ENCODE assay signal across 8 cellular contexts in the genomic region with DNA sequence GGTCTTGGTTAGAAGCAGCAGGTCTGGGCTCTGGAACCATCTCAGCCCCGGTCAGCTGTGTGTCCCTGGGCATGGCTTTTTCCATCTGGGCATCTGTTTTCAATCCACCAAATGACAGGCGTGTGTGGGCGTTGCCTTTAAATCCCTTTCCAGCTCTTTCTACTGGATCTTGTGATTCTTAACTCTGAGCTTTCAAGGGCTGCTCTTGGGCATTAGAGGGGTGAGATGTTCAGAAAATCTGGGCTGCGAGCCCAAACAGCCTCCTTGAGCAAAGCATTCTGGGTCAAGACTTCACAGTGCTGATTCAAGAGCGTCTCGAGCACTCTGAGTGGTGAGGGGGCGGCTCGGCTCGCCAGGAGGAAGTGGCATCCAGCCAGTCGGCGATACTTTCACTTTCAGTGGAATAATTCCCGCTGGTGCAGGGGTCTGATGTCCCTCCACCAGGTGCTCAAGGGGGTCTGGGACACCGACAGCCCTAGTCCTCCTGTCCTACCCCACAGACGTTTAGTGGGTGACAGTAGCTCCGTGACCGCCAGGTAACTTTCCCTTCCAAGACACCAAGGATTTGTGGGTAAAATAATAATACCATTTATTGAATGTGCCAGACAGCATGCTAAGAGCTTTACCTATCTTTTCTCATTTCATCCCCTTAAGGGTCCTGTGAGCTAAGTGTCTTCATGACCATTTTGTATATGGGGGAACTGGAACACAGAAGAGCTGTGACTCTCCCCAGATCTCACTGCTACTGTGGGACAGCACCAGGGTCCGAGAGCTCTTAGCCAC.
DNase-seq lines count a peak whose midpoint lies in the region; ATAC-seq and TF ChIP-seq lines count a peak whose summit lies in the region.

No MANE protein-coding gene starts in this region.

- intact Hi-C loops in mammary epithelial cell (cut with micrococcal nuclease) = no loop called here
- intact Hi-C loops in left lung (cut with DNase I) = no loop called here

- H3K27ac ChIP-seq in mammary epithelial cell (ENCODE audit: insufficient read depth, low read depth, low read length) (no peak overlapping the region), left lung (peak overlapping the region; percentile 85 to 94)

- H3K27me3 ChIP-seq in mammary epithelial cell (ENCODE audit: insufficient read depth, low read length) (no peaks in the 10 kb centered on the region), left lung (no peaks in the 10 kb centered on the region)

- peak; percentile 82 for ATAC-seq in left lung

- H3K9ac ChIP-seq in mammary epithelial cell (ENCODE audit: insufficient read depth, low read length) = peak overlapping the region; percentile 38

- H4K20me1 ChIP-seq in mammary epithelial cell (ENCODE audit: insufficient read depth, low read length) = no peaks in the 10 kb centered on the region

- H3K36me3 ChIP-seq in mammary epithelial cell (ENCODE audit: insufficient read depth, low read length) = no peaks in the 10 kb centered on the region
- peaks cover 0 to 30% of the 10 kb centered on the region in 2 donors for H3K36me3 ChIP-seq in left lung

- DNase-seq in EL = peak; percentile 93
- DNase-seq in H4 (ENCODE audit: low spot score) = peak; percentile 94
- peak; percentile 74 for DNase-seq in NAMALWA (ENCODE audit: low spot score)
- peak; percentile 63 for DNase-seq in mammary epithelial cell
- DNase-seq in left lung = peak; percentile 90 to 94
- DNase-seq in stimulated activated CD4-positive, alpha-beta T cell treated with anti-CD3 and anti-CD28 coated beads, Interleukin-2, amount 100 ng/mL, for 48 hours = peak; percentile 60 to 64
- no peak for DNase-seq in NCI-H146 treated with DMSO at 0.1 percent for 48 hours (lab: John Stamatoyannopoulos, UW; ENCODE audit: unreplicated experiment)

- H3K4me3 ChIP-seq in WI38 (ENCODE audit: low read depth, low read length) (peak overlapping the region; percentile 59), mammary epithelial cell (replicated peaks in 1 of 3; ENCODE audit: insufficient read depth in 1 of 3, low read depth in 2 of 3, low read length in 3 of 3) (peak overlapping the region; percentile 49 to 66 (median 62)), left lung (peak overlapping the region; percentile 34 to 44)

- no TSS peak for BruUV-seq in mammary epithelial cell (replicated peaks; lab: Mats Ljungman, UMichigan)

- in situ Hi-C loops in mammary epithelial cell (cut with MboI; ENCODE audit: low sequenced_read_pairs in 2 of 2) = no loop called here

- H3K79me2 ChIP-seq in mammary epithelial cell (ENCODE audit: insufficient read depth, low read length) = no peaks in the 10 kb centered on the region

- H3K9me3 ChIP-seq in mammary epithelial cell (replicated peaks; ENCODE audit: insufficient read depth, low read length) (no peaks in the 10 kb centered on the region), left lung (no peaks in the 10 kb centered on the region)

- CTCF ChIA-PET in mammary epithelial cell (lab: Charles Lee; ENCODE audit: low non-redundant PET) = no interaction called here

- peak overlapping the region; percentile 91 for H3K4me2 ChIP-seq in mammary epithelial cell (ENCODE audit: insufficient read depth, low read depth, low read length)

- H3K4me1 ChIP-seq in mammary epithelial cell (ENCODE audit: insufficient read depth, low read length) (peaks cover 7% of the 10 kb centered on the region), left lung (peaks cover 23 to 59% of the 10 kb centered on the region in 2 donors)

- TF ChIP-seq CTCF in WI38 (IDR thresholded peaks at IDR 0.05; ENCODE audit: low read depth, low read length) (no peak), mammary epithelial cell (conservative IDR thresholded peaks at IDR 0.05 in 1 of 2, IDR thresholded peaks at IDR 0.05 in 1 of 2; ENCODE audit: extremely low read depth in 1 of 2, insufficient read depth in 1 of 2, low read depth in 1 of 2, low read length in 2 of 2) (no peak), left lung (IDR thresholded peaks at IDR 0.05) (no peak)

- peak overlapping the region; percentile 95 for H2AFZ ChIP-seq in mammary epithelial cell (ENCODE audit: low read depth, low read length)

- dilution Hi-C loops in mammary epithelial cell (cut with HindIII; ENCODE audit: low sequenced_read_pairs) = no loop called here

- 2% methylated on average over 10 of the region's 17 CpGs for WGBS in mammary epithelial cell (ENCODE audit: low coverage, missing lambda C conversion rate)
